ENCODE assay signal across 2 cellular contexts in genomic region chr4:102560743-102561341, GRCh38.
TF ChIP-seq lines count a peak whose summit lies in the region.

No MANE protein-coding gene starts in this region.

TF ChIP-seq in HepG2, 621 proteins besides CTCF, POLR2A, EP300 and RAD21:
- TF ChIP-seq ZNF670 (CRISPR knock-in tag; IDR thresholded peaks at IDR 0.05; ENCODE audit: borderline replicate concordance) (no peak), ZFX (CRISPR knock-in tag; IDR thresholded peaks at IDR 0.05; ENCODE audit: low read depth) (no peak), NCOA5 (CRISPR knock-in tag; IDR thresholded peaks at IDR 0.05) (no peak), HIVEP1 (CRISPR knock-in tag; IDR thresholded peaks at IDR 0.05) (no peak), MTA3 (CRISPR knock-in tag; IDR thresholded peaks at IDR 0.05) (no peak), SNAI1 (CRISPR knock-in tag; IDR thresholded peaks at IDR 0.05; ENCODE audit: borderline replicate concordance) (no peak), ZMYM4 (CRISPR knock-in tag; IDR thresholded peaks at IDR 0.05) (no peak), NFATC3 (CRISPR knock-in tag; IDR thresholded peaks at IDR 0.05) (no peak), GABPB1 (CRISPR knock-in tag; IDR thresholded peaks at IDR 0.05) (no peak), NFIB (CRISPR knock-in tag; IDR thresholded peaks at IDR 0.05; ENCODE audit: borderline replicate concordance) (no peak), BORCS8-MEF2B (CRISPR knock-in tag; IDR thresholded peaks at IDR 0.05) (no peak)

TF ChIP-seq in GM12878, 131 proteins besides CTCF, POLR2A, EP300 and RAD21:
- TF ChIP-seq ZNF217 (IDR thresholded peaks at IDR 0.05) (no peak), EED (IDR thresholded peaks at IDR 0.05; ENCODE audit: low read depth) (no peak), SIN3A (IDR thresholded peaks at IDR 0.05; ENCODE audit: low read depth, low read length) (no peak), JUNB (IDR thresholded peaks at IDR 0.05) (no peak)
- TF ChIP-seq, protein P1, sequence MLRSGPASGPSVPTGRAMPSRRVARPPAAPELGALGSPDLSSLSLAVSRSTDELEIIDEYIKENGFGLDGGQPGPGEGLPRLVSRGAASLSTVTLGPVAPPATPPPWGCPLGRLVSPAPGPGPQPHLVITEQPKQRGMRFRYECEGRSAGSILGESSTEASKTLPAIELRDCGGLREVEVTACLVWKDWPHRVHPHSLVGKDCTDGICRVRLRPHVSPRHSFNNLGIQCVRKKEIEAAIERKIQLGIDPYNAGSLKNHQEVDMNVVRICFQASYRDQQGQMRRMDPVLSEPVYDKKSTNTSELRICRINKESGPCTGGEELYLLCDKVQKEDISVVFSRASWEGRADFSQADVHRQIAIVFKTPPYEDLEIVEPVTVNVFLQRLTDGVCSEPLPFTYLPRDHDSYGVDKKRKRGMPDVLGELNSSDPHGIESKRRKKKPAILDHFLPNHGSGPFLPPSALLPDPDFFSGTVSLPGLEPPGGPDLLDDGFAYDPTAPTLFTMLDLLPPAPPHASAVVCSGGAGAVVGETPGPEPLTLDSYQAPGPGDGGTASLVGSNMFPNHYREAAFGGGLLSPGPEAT (IDR thresholded peaks at IDR 0.05; ENCODE audit: low read depth) = no peak
